ENCODE assay signal across 8 cellular contexts in the genomic region with DNA sequence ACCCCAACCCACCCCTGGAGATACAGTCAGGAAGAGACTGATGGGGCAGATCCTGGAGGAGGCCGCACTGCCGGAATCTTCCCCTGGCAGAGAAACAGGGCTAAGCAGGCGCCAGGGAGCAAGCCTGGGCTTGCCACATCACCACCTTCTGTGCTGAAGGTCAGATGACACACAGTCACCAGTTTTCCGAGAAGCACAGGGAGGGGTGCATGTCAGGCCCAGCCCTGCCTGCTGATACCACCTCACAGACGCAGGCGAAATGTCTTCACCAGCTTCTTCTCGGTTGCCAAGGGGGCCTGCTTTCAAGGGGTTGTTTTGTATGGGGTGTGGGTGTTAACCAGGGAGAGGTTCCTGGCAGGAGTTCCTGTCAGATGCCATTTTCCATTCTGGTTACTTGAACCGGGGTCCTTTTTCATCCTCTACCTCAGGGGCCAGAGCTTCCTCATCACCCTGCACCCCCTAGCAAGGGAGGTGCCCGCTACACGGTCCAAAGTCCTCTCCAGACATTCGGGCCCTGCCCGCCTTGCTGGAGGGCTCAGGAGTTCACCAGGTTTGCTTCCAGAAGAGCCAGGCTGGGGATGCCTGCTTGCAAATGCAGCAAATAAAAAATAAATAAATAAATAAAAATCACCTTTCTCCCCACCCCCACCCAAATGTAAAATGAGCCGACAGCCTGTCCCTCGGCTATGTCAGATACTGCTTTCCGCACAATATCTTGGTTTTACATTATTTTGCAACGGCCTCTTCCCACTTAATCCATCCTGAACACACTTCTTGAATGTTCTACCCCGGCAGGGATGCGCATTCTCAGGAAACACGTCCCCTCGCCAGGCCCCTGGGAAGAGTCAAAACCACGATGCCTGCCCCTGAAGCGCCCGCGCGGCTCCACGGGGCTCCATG. TPM values are rescaled to one million over a fixed set of nuclear protein-coding genes. Genes with fewer than 3 reads are reported as not detected.
A peak's percentile ranks its signal among the peaks of the same experiment; 100 is the strongest.
DNase-seq lines count a peak whose midpoint lies in the region; ATAC-seq, FAIRE-seq and TF ChIP-seq lines count a peak whose summit lies in the region.

No MANE protein-coding gene starts in this region.

- peak overlapping the region; percentile 93 to 100 (median 97) for H3K27ac Mint-ChIP-seq in CD4-positive, alpha-beta memory T cell

- H3K4me2 ChIP-seq in OCI-LY3 (ENCODE audit: low read length): peak overlapping the region; percentile 92

- H3K4me3 Mint-ChIP-seq in CD4-positive, alpha-beta memory T cell: peak overlapping the region; percentile 92 to 97 (median 95)

- H3K9me3 ChIP-seq in CD4-positive, alpha-beta memory T cell (ENCODE audit: control insufficient read depth in 1 of 2, low read length in 2 of 2): no peaks in the 10 kb centered on the region
- H3K9me3 ChIP-seq in OCI-LY3 (ENCODE audit: insufficient read depth, low read length) (no peaks in the 10 kb centered on the region), mucosa of descending colon (no peaks in the 10 kb centered on the region)

- DNase-seq in CD4-positive, alpha-beta memory T cell: peak; percentile 83 to 96 (median 88)
- peak; percentile 86 for DNase-seq in HTR-8/SVneo (ENCODE audit: insufficient read length, low spot score)
- DNase-seq in activated T-cell treated with anti-CD3 and anti-CD28 coated beads for 24 hours (ENCODE audit: low read depth): peak; percentile 84
- DNase-seq in epidermal melanocyte (ENCODE audit: insufficient read length, low spot score): peak; percentile 57
- peak; percentile 90 to 97 (median 94) for DNase-seq in mucosa of descending colon
- DNase-seq in stimulated activated CD8-positive, alpha-beta memory T cell treated with anti-CD3 and anti-CD28 coated beads, Interleukin-2, amount 100 ng/mL, for 48 hours (ENCODE audit: low read depth in 2 of 2): peak; percentile 71 to 80

- intact Hi-C loops in CD4-positive, alpha-beta memory T cell (cut with micrococcal nuclease): loop anchor here (1.0 kb wide), 1 partner anchor 9 kb away; no protein-coding TSS in a partner anchor
- intact Hi-C loops in mucosa of descending colon (cut with DNase I, micrococcal nuclease): loop anchor here in 1 of 2 donors (5.0 kb wide), 1 partner anchor 81 kb away; no protein-coding TSS in a partner anchor

- peaks cover 0 to 4% of the 10 kb centered on the region in 2 donors for H3K27me3 Mint-ChIP-seq in CD4-positive, alpha-beta memory T cell

- peaks cover 33% of the 10 kb centered on the region for H4K20me1 ChIP-seq in OCI-LY3 (ENCODE audit: insufficient read depth, low read length)

- FAIRE-seq in HTR-8/SVneo (lab: Jason Lieb, UNC): peak; percentile 74

- H3K79me2 ChIP-seq in OCI-LY3 (ENCODE audit: low read length): peaks cover 86% of the 10 kb centered on the region

- H3K36me3 Mint-ChIP-seq in CD4-positive, alpha-beta memory T cell: peaks cover 39 to 46% of the 10 kb centered on the region in 2 donors

- peak overlapping the region; percentile 98 for H3K27ac ChIP-seq in CD4-positive, alpha-beta memory T cell (ENCODE audit: low read depth, low read length)
- H3K27ac ChIP-seq in OCI-LY3 (ENCODE audit: low read length): peak overlapping the region; percentile 97

- POLR2A ChIA-PET in CD4-positive, alpha-beta memory T cell (lab: Charles Lee; ENCODE audit: partially characterized antibody): interaction anchor here (0.6 to 22.2 kb wide), 19 partner anchors 5 to 562 kb away, joined by 3 to 3839 read pairs (median 19); partner anchors contain the start of genes FAM89B, FRMD8, MALAT1 and MAP3K11

- H3K4me1 ChIP-seq in CD4-positive, alpha-beta memory T cell (ENCODE audit: insufficient read depth, low read length): peaks cover 50% of the 10 kb centered on the region
- peaks cover 55% of the 10 kb centered on the region for H3K4me1 ChIP-seq in OCI-LY3 (ENCODE audit: low read length)
- H3K4me1 ChIP-seq in mucosa of descending colon (ENCODE audit: low read depth): peaks cover 47% of the 10 kb centered on the region

- TF ChIP-seq CTCF in OCI-LY3 (IDR thresholded peaks at IDR 0.05; ENCODE audit: low read depth, low read length) (no peak), mucosa of descending colon (IDR thresholded peaks at IDR 0.05) (no peak)

- H3K36me3 ChIP-seq in CD4-positive, alpha-beta memory T cell (ENCODE audit: insufficient read depth, low read length): peaks cover 15% of the 10 kb centered on the region
- H3K36me3 ChIP-seq in OCI-LY3 (replicated peaks; ENCODE audit: low read depth, low read length) (peaks cover 33% of the 10 kb centered on the region), mucosa of descending colon (ENCODE audit: low read depth) (no peaks in the 10 kb centered on the region)

- peaks cover 0 to 10% (median 2%) of the 10 kb centered on the region in 8 donors for H3K9me3 Mint-ChIP-seq in CD4-positive, alpha-beta memory T cell

- no peaks in the 10 kb centered on the region for H3K27me3 ChIP-seq in CD4-positive, alpha-beta memory T cell (ENCODE audit: insufficient read depth, low read length)
- no peaks in the 10 kb centered on the region for H3K27me3 ChIP-seq in OCI-LY3 (ENCODE audit: low read depth, low read length)

- H3K4me1 Mint-ChIP-seq in CD4-positive, alpha-beta memory T cell: peaks cover 27 to 83% (median 39%) of the 10 kb centered on the region in 4 donors

- H3K9ac ChIP-seq in OCI-LY3 (ENCODE audit: low read length): peak overlapping the region; percentile 96

- H2AFZ ChIP-seq in OCI-LY3 (ENCODE audit: low read depth, low read length): no peak overlapping the region

- CTCF ChIA-PET in CD4-positive, alpha-beta memory T cell (lab: Charles Lee; ENCODE audit: partially characterized antibody): interaction anchor here (1.0 to 12.6 kb wide), 6 partner anchors 11 to 100 kb away, joined by 3 to 192 read pairs (median 16); partner anchors contain the start of genes MALAT1 and SLC25A45

- H3K4me3 ChIP-seq in CD4-positive, alpha-beta memory T cell (ENCODE audit: low read length in 2 of 2): peak overlapping the region; percentile 50 to 95
- H3K4me3 ChIP-seq in OCI-LY3 (ENCODE audit: low read length) (peak overlapping the region; percentile 82), mucosa of descending colon (peak overlapping the region; percentile 81)

- ATAC-seq in mucosa of descending colon (peak; percentile 46), HG02973 (IDR thresholded peaks at IDR 0.05; ENCODE audit: unreplicated experiment) (no peak)

RNA-seq across cellular contexts. Expression of gene NEAT1, which starts 1.1 kb away (rescaled TPM):
- 100 to 1,000 TPM; 685 to 687 TPM for total RNA-seq in CD4-positive, alpha-beta memory T cell
- 1 to 10 TPM; 2.3 to 4.0 TPM for polyA plus RNA-seq in CD4-positive, alpha-beta memory T cell
- 1,000 to 10,000 TPM; 1,133 to 1,409 (median 1,237) TPM for total RNA-seq in mucosa of descending colon

RNA-seq across cellular contexts. Expression of gene FRMD8, which starts 35.0 kb away (rescaled TPM):
- total RNA-seq in CD4-positive, alpha-beta memory T cell: 10 to 100 TPM; 69.1 to 71.2 TPM
- polyA plus RNA-seq in CD4-positive, alpha-beta memory T cell: 10 to 100 TPM; 44.1 to 55.6 TPM
- 10 to 100 TPM; 27.1 to 44.1 (median 42.3) TPM for total RNA-seq in mucosa of descending colon

RNA-seq across cellular contexts. Expression of gene SLC25A45, which starts 39.0 kb away (rescaled TPM):
- 10 to 100 TPM; 17.0 to 24.2 TPM for total RNA-seq in CD4-positive, alpha-beta memory T cell
- polyA plus RNA-seq in CD4-positive, alpha-beta memory T cell: 10 to 100 TPM in 1 of 2 donors, 1 to 10 TPM in 1; 7.2 to 15.0 TPM
- 10 to 100 TPM in 2 of 3 donors, 1 to 10 TPM in 1; 8.0 to 10.5 (median 10.1) TPM for total RNA-seq in mucosa of descending colon
